In the genomic region with DNA sequence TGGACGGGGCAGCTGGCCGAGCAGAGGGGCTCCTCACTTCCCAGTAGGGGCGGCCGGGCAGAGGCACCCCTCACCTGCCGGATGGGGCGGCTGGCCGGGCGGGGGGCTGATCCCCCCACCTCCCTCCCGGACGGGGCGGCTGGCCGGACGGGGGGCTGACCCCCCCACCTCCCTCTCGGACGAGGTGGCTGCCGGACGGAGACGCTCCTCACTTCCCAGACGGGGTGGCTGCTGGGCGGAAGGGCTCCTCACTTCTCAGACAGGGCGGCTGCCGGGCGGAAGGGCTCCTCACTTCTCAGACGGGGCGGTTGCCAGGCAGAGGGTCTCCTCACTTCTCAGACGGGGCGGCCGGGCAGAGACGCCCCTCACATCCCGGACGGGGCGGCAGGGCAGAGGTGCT, we compare ENCODE assay signal across 2 cellular contexts. TPM values are rescaled to one million over a fixed set of nuclear protein-coding genes. Genes with fewer than 3 reads are reported as not detected.
A peak's percentile ranks its signal among the peaks of the same experiment; 100 is the strongest.
DNase-seq lines count a peak whose midpoint lies in the region; ATAC-seq and TF ChIP-seq lines count a peak whose summit lies in the region.
"Not testable (repeated sequence)": the region's sequence is repeated elsewhere in the genome, so short reads cannot be mapped to it uniquely, and the experiment has no call there.

No MANE protein-coding gene starts in this region.

- not testable (repeated sequence) for H3K27ac ChIP-seq in right cardiac atrium (ENCODE audit: low read length); testis

- not testable (repeated sequence) for TF ChIP-seq CTCF in testis (IDR thresholded peaks at IDR 0.05)

- H3K9me3 ChIP-seq in right cardiac atrium (ENCODE audit: control insufficient read depth, low read length); testis: not testable (repeated sequence)

- 96% methylated on average over 32 of the region's 32 CpGs for WGBS in right cardiac atrium
- WGBS in testis, 2 donors: 97% methylated on average over 16 of the region's 32 CpGs; no CpG with 5 or more reads in 1 of the 2 donors

- peak in 2 of 3 donors; percentile 28 to 63 for DNase-seq in right cardiac atrium
- not testable (repeated sequence) for DNase-seq in testis

- H3K4me1 ChIP-seq in right cardiac atrium (ENCODE audit: control insufficient read depth, insufficient read depth, low read length); testis: not testable (repeated sequence)

- not testable (repeated sequence) for H3K27me3 ChIP-seq in right cardiac atrium (ENCODE audit: control insufficient read depth, insufficient read depth); testis

- not testable (repeated sequence) for H3K4me3 ChIP-seq in right cardiac atrium (ENCODE audit: low read length)
- peak overlapping the region; percentile 26 to 31 for H3K4me3 ChIP-seq in testis

- not testable (repeated sequence) for H3K36me3 ChIP-seq in testis (ENCODE audit: low read depth, missing control alignments)

- intact Hi-C loops in right cardiac atrium (cut with DNase I); testis (cut with DNase I; ENCODE audit: low total_unique reads): not testable (repeated sequence)

- not testable (repeated sequence) for ATAC-seq in right cardiac atrium

- TF ChIP-seq POLR2A in testis (IDR thresholded peaks at IDR 0.05): not testable (repeated sequence)

RNA-seq across cellular contexts. Expression of a gene that starts 54.6 kb away (rescaled TPM):
- total RNA-seq in right cardiac atrium (10 to 100 TPM; 56.8 to 73.5 (median 66.8) TPM), testis (10 to 100 TPM; 26.8 to 30.0 TPM)
- polyA plus RNA-seq in right cardiac atrium (41.7 TPM), testis (ENCODE audit: insufficient read depth, low read depth, low replicate concordance) (34.7 TPM)
